Comparison of ENCODE assay signal across 21 cellular contexts in the genomic region with DNA sequence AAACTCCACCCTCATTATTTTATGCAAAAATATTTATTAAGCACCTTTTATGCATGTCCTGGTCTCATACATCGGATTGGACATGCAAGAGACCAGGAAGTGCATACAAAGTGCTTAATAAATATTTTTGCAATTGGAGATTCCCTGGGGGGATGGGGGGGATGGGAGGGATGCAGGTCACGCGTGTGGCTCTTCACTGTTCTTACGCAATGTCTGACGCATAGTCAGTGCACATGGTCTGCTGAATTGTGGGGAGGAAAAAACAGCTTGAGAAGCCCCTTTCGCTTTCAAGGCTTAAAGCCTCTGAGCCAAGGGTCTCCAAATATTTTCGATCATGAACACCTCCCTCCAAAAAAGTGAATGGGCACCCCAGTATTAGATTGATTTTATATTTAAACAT.
"Had no signal": no experiment of that assay in that cellular context is flagged by ENCODE, and none has a peak within 500 bp of the region (broad histone marks: within the 10 kb centered on the region; RNA-seq: fewer than 3 reads in every experiment).

No MANE protein-coding gene starts in this region.

- H3K4me3 ChIP-seq: coronary artery, esophagus muscularis mucosa, heart right ventricle, spleen, thyroid gland had no signal

- H3K27ac ChIP-seq: coronary artery, esophagus muscularis mucosa, heart right ventricle, spleen, thyroid gland, WERI-Rb-1 had no signal

- H3K9me3 ChIP-seq: esophagus muscularis mucosa, thyroid gland had no signal

- H3K27me3 ChIP-seq: spleen, thyroid gland had no signal

- ATAC-seq: activated CD8-positive, alpha-beta memory T cell treated with anti-CD3 and anti-CD28 coated beads, Interleukin-2, amount 10 ng/mL, durations not matched to agents 7 days and 5 days; activated CD8-positive, alpha-beta T cell treated with anti-CD3 and anti-CD28 coated beads for 36 hours; heart right ventricle; left colon; natural killer cell treated with Interleukin-12 subunit alpha and Interleukin-12 subunit beta and Interleukin-15 and Interleukin-18, amount 100 ng/mL, for 72 hours had no signal

- DNase-seq: activated CD4-positive, alpha-beta T cell treated with anti-CD3 and anti-CD28 coated beads, Interleukin-2, amount 10 ng/mL, durations not matched to agents 7 days and 5 days; activated CD4-positive, CD25-positive, alpha-beta regulatory T cell treated with anti-CD3 and anti-CD28 coated beads, Interleukin-2, amount 50 U/mL, for 72 hours; activated CD8-positive, alpha-beta memory T cell treated with anti-CD3 and anti-CD28 coated beads, Interleukin-2, amount 10 ng/mL, durations not matched to agents 7 days and 5 days; activated CD8-positive, alpha-beta T cell treated with anti-CD3 and anti-CD28 coated beads for 36 hours; activated effector memory CD4-positive, alpha-beta T cell treated with anti-CD3 and anti-CD28 coated beads, Interleukin-2, amount 50 U/mL, for 16 hours; activated naive CD4-positive, alpha-beta T cell treated with anti-CD3 and anti-CD28 coated beads, Interleukin-2, amount 10 ng/mL, durations not matched to agents 7 days and 5 days; activated T-cell treated with anti-CD3 and anti-CD28 coated beads for 4 hours; amygdala; cerebellar nuclear complex; heart right ventricle; islet precursor cell; left colon; retina; spleen; stimulated activated CD4-positive, alpha-beta T cell treated with anti-CD3 and anti-CD28 coated beads, Interleukin-4, amount 100 ng/mL, for 1 hour; stimulated activated naive CD4-positive, alpha-beta T cell treated with Interleukin-2 at 50 U/mL for 16 hours; thyroid gland; WERI-Rb-1 had no signal

- H3K36me3 ChIP-seq: esophagus muscularis mucosa, heart right ventricle, spleen, thyroid gland, WERI-Rb-1 had no signal

- H3K4me1 ChIP-seq: esophagus muscularis mucosa, heart right ventricle, spleen, thyroid gland had no signal
